In the genomic region with DNA sequence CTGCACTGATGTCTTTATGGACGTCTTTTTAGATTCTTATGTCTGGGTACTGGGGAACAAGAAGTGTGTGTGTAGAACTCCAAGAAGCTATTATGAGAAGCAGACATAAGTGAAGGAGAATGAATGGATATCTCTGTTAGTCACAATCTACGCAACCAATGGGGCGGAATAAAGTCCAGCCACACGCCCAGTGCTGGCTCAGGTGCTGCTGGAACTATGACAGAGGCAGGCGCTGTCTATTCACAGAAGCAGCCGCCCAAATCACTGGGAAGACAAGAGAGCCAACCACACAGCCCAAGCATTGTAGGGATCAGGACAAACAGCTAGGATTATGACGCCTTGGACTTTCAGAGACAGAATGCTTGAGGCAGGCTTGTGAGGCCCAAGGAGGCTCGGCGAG, we compare ENCODE assay signal across 12 cellular contexts. TPM values are rescaled to one million over a fixed set of nuclear protein-coding genes. Genes with fewer than 3 reads are reported as not detected.
DNase-seq lines count a peak whose midpoint lies in the region; ATAC-seq, FAIRE-seq and TF ChIP-seq lines count a peak whose summit lies in the region.
"Had no signal": no experiment of that assay in that cellular context is flagged by ENCODE, and none has a peak within 500 bp of the region (broad histone marks: within the 10 kb centered on the region; RNA-seq: fewer than 3 reads in every experiment).

No MANE protein-coding gene starts in this region.

- no peaks in the 10 kb centered on the region for H3K27me3 ChIP-seq in HepG2 (ENCODE audit: control insufficient read depth in 1 of 2, insufficient read depth in 2 of 2, low read length in 2 of 2)
- no peaks in the 10 kb centered on the region for H3K27me3 ChIP-seq in upper lobe of left lung
- H3K27me3 ChIP-seq: esophagus muscularis mucosa had no signal

- H3K9ac ChIP-seq in HepG2 (ENCODE audit: insufficient read depth, low read depth, low read length), result no peak overlapping the region

- H3K4me1 Mint-ChIP-seq in activated naive CD4-positive, alpha-beta T cell treated with anti-CD3 and anti-CD28 coated beads for 36 hours (ENCODE audit: low read depth), result peaks cover 67% of the 10 kb centered on the region
- H3K4me1 Mint-ChIP-seq in brain, result no peaks in the 10 kb centered on the region
- H3K4me1 Mint-ChIP-seq in stimulated activated memory B cell treated with anti-CD40 and anti-IgM and Interleukin-4, amounts not matched to agents 10 μg/mL and 1 μg/mL and 100 μg/mL, for 72 hours, result peaks cover 39% of the 10 kb centered on the region

- H3K4me3 Mint-ChIP-seq in activated naive CD4-positive, alpha-beta T cell treated with anti-CD3 and anti-CD28 coated beads for 36 hours, result no peak overlapping the region
- no peak overlapping the region for H3K4me3 Mint-ChIP-seq in brain
- H3K4me3 Mint-ChIP-seq in stimulated activated memory B cell treated with anti-CD40 and anti-IgM and Interleukin-4, amounts not matched to agents 10 μg/mL and 1 μg/mL and 100 μg/mL, for 72 hours, result no peak overlapping the region

- TF ChIP-seq EP300 in HepG2 (IDR thresholded peaks at IDR 0.05; ENCODE audit: low read depth in 2 of 2, low read length in 2 of 2) (no peak), HepG2 (CRISPR knock-in tag; IDR thresholded peaks at IDR 0.05; ENCODE audit: borderline replicate concordance) (no peak), upper lobe of left lung (IDR thresholded peaks at IDR 0.05) (no peak)

- no peaks in the 10 kb centered on the region for H3K27me3 Mint-ChIP-seq in activated naive CD4-positive, alpha-beta T cell treated with anti-CD3 and anti-CD28 coated beads for 36 hours (ENCODE audit: low read depth)
- no peaks in the 10 kb centered on the region for H3K27me3 Mint-ChIP-seq in brain
- H3K27me3 Mint-ChIP-seq in stimulated activated memory B cell treated with anti-CD40 and anti-IgM and Interleukin-4, amounts not matched to agents 10 μg/mL and 1 μg/mL and 100 μg/mL, for 72 hours, result no peaks in the 10 kb centered on the region

- no peak overlapping the region for H2AFZ ChIP-seq in HepG2 (ENCODE audit: low read length)

- no peak for TF ChIP-seq CTCF in brain (conservative IDR thresholded peaks at IDR 0.05)
- no peak for TF ChIP-seq CTCF in HepG2 (CRISPR knock-in tag; IDR thresholded peaks at IDR 0.05)
- TF ChIP-seq CTCF in upper lobe of left lung (IDR thresholded peaks at IDR 0.05), result no peak
- TF ChIP-seq CTCF in foreskin fibroblast (IDR thresholded peaks at IDR 0.05; ENCODE audit: low read depth, low read length), result no peak

- no peak for ATAC-seq in activated naive CD4-positive, alpha-beta T cell treated with anti-CD3 and anti-CD28 coated beads, Interleukin-2, amount 50 U/mL, for 72 hours
- ATAC-seq in HepG2 (no peak), upper lobe of left lung (ENCODE audit: low FRiP score in 2 of 2) (no peak)
- ATAC-seq in stimulated activated memory B cell treated with anti-CD40 and anti-IgM and Interleukin-4, amounts not matched to agents 10 μg/mL and 1 μg/mL and 100 μg/mL, for 72 hours, result no peak

- intact Hi-C loops in activated naive CD4-positive, alpha-beta T cell treated with anti-CD3 and anti-CD28 coated beads for 36 hours (cut with micrococcal nuclease), result no loop called here
- intact Hi-C loops in HepG2 (cut with micrococcal nuclease; ENCODE audit: unreplicated experiment), result no loop called here

- H3K27ac ChIP-seq in HepG2 (ENCODE audit: extremely low read length, insufficient read depth, low read length), result no peak overlapping the region
- peak overlapping the region in 3 of 4 donors; percentile 15 to 67 (median 56) for H3K27ac ChIP-seq in upper lobe of left lung
- H3K27ac ChIP-seq: esophagus muscularis mucosa had no signal

- no peaks in the 10 kb centered on the region for H4K20me1 ChIP-seq in HepG2 (ENCODE audit: insufficient read depth, low read length)

- no peak for DNase-seq in activated naive CD4-positive, alpha-beta T cell treated with anti-CD3 and anti-CD28 coated beads, Interleukin-2, amount 50 U/mL, for 72 hours (ENCODE audit: low spot score in 2 of 2)
- DNase-seq in activated naive CD4-positive, alpha-beta T cell treated with anti-CD3 and anti-CD28 coated beads for 36 hours, result no peak
- DNase-seq in HepG2 (ENCODE audit: low spot score) (no peak), upper lobe of left lung (peak in 1 of 2 donors; percentile 20), SW480 (ENCODE audit: low spot score) (no peak), foreskin fibroblast (no peak)
- DNase-seq: DMS79 treated with DMSO at 0.1 percent for 48 hours, KG1, NCI-H1694 had no signal

- POLR2A ChIA-PET in HepG2 (lab: Yijun Ruan, JAX), result interaction anchor here (1.1 to 2.3 kb wide), 7 partner anchors 10 to 81 kb away, joined by 3 to 24 read pairs (median 13); a partner anchor contains a TSS

- H3K4me3 ChIP-seq in HepG2 (replicated peaks in 1 of 3; ENCODE audit: insufficient read depth in 1 of 3, low read depth in 2 of 3, low read length in 3 of 3), result no peak overlapping the region
- no peak overlapping the region for H3K4me3 ChIP-seq in upper lobe of left lung
- H3K4me3 ChIP-seq in foreskin fibroblast (ENCODE audit: low read depth in 1 of 2, low read length in 2 of 2), result no peak overlapping the region
- H3K4me3 ChIP-seq: esophagus muscularis mucosa had no signal

- H3K79me2 ChIP-seq in HepG2 (ENCODE audit: insufficient read depth, low read length), result no peaks in the 10 kb centered on the region

- CTCF ChIA-PET in activated naive CD4-positive, alpha-beta T cell treated with anti-CD3 and anti-CD28 coated beads for 36 hours (lab: Charles Lee), result interaction anchor here (0.9 to 9.3 kb wide), 20 partner anchors 10 to 218 kb away, joined by 3 to 189 read pairs (median 6); a partner anchor contains a TSS
- CTCF ChIA-PET in HepG2 (lab: Yijun Ruan, JAX; ENCODE audit: low intra/inter-chr PET ratio, low total read pairs), result interaction anchor here (1.5 to 3.4 kb wide), 2 partner anchors 36 to 69 kb away, joined by 4 to 67 read pairs; no protein-coding TSS in a partner anchor

- H3K4me2 ChIP-seq in HepG2 (ENCODE audit: low read depth, low read length), result no peak overlapping the region

- no peak for TF ChIP-seq RAD21 in HepG2 (CRISPR knock-in tag; IDR thresholded peaks at IDR 0.05)

- peaks cover 14% of the 10 kb centered on the region for H3K4me1 ChIP-seq in HepG2 (ENCODE audit: insufficient read depth, low read length)
- peaks cover 0 to 16% (median 4%) of the 10 kb centered on the region in 4 donors for H3K4me1 ChIP-seq in upper lobe of left lung
- H3K4me1 ChIP-seq: esophagus muscularis mucosa had no signal

- BruUV-seq in HepG2 (replicated peaks; lab: Mats Ljungman, UMichigan), result no TSS peak

- no peak for FAIRE-seq in HepG2 (lab: Jason Lieb, UNC)

- in situ Hi-C loops in HepG2 (cut with HindIII; ENCODE audit: extremely low pct_ligation_motif_present, low pct_unique_long_range_greater_than_20kb), result loop anchor here (5.0 to 10.0 kb wide), 2 partner anchors 68 to 220 kb away; a partner anchor contains a TSS

- H3K36me3 ChIP-seq in HepG2 (replicated peaks in 1 of 2; ENCODE audit: control insufficient read depth in 1 of 2, insufficient read depth in 2 of 2, low read length in 2 of 2) (peaks cover 18 to 76% of the 10 kb centered on the region in 2 experiments; a peak in 4 of 5 replicates), upper lobe of left lung (peaks cover 15 to 75% (median 37%) of the 10 kb centered on the region in 4 donors)

- H3K9me3 ChIP-seq in HepG2 (ENCODE audit: low read length) (peaks cover 4% of the 10 kb centered on the region), upper lobe of left lung (peaks cover 0 to 8% (median 2%) of the 10 kb centered on the region in 4 donors)

- no peak for TF ChIP-seq POLR2A in HepG2 (IDR thresholded peaks at IDR 0.05; ENCODE audit: insufficient read depth in 1 of 2, low read depth in 2 of 2, low read length in 2 of 2)
- no peak for TF ChIP-seq POLR2A in upper lobe of left lung (IDR thresholded peaks at IDR 0.05)

- H3K9me3 Mint-ChIP-seq in activated naive CD4-positive, alpha-beta T cell treated with anti-CD3 and anti-CD28 coated beads, Interleukin-2, amount 50 U/mL, for 72 hours, result peaks cover 6 to 11% of the 10 kb centered on the region in 2 donors
- H3K9me3 Mint-ChIP-seq in activated naive CD4-positive, alpha-beta T cell treated with anti-CD3 and anti-CD28 coated beads for 36 hours, result peaks cover 10% of the 10 kb centered on the region
- peaks cover 6 to 13% (median 11%) of the 10 kb centered on the region in 5 experiments for H3K9me3 Mint-ChIP-seq in brain
- peaks cover 7% of the 10 kb centered on the region for H3K9me3 Mint-ChIP-seq in stimulated activated memory B cell treated with anti-CD40 and anti-IgM and Interleukin-4, amounts not matched to agents 10 μg/mL and 1 μg/mL and 100 μg/mL, for 72 hours

- peaks cover 46 to 50% of the 10 kb centered on the region in 2 donors for H3K36me3 Mint-ChIP-seq in activated naive CD4-positive, alpha-beta T cell treated with anti-CD3 and anti-CD28 coated beads, Interleukin-2, amount 50 U/mL, for 72 hours
- peaks cover 36% of the 10 kb centered on the region for H3K36me3 Mint-ChIP-seq in activated naive CD4-positive, alpha-beta T cell treated with anti-CD3 and anti-CD28 coated beads for 36 hours (ENCODE audit: low read depth)
- H3K36me3 Mint-ChIP-seq in brain, result peaks cover 55% of the 10 kb centered on the region
- H3K36me3 Mint-ChIP-seq in stimulated activated memory B cell treated with anti-CD40 and anti-IgM and Interleukin-4, amounts not matched to agents 10 μg/mL and 1 μg/mL and 100 μg/mL, for 72 hours, result peaks cover 60% of the 10 kb centered on the region

- peak overlapping the region; percentile 23 to 82 for H3K27ac Mint-ChIP-seq in activated naive CD4-positive, alpha-beta T cell treated with anti-CD3 and anti-CD28 coated beads, Interleukin-2, amount 50 U/mL, for 72 hours
- no peak overlapping the region for H3K27ac Mint-ChIP-seq in activated naive CD4-positive, alpha-beta T cell treated with anti-CD3 and anti-CD28 coated beads for 36 hours
- H3K27ac Mint-ChIP-seq in brain, result peak overlapping the region in 3 of 5 experiments; percentile 21 to 69 (median 62)
- H3K27ac Mint-ChIP-seq in stimulated activated memory B cell treated with anti-CD40 and anti-IgM and Interleukin-4, amounts not matched to agents 10 μg/mL and 1 μg/mL and 100 μg/mL, for 72 hours, result no peak overlapping the region

- 93% methylated on average over 9 of the region's 9 CpGs for WGBS in HepG2 (ENCODE audit: low lambda C conversion rate)
- 85 to 86% methylated on average over 9 of the region's 9 CpGs for WGBS in upper lobe of left lung, 2 donors

RNA-seq across cellular contexts. Expression of a gene that starts 43.9 kb away (rescaled TPM):
- 10 to 100 TPM; 21.9 to 45.2 TPM for total RNA-seq in activated naive CD4-positive, alpha-beta T cell treated with anti-CD3 and anti-CD28 coated beads, Interleukin-2, amount 50 U/mL, for 72 hours
- total RNA-seq in activated naive CD4-positive, alpha-beta T cell treated with anti-CD3 and anti-CD28 coated beads for 36 hours, result 10 to 100 TPM; 41.6 to 41.9 TPM
- polyA plus RNA-seq in brain (ENCODE audit: insufficient read depth, low read depth, low replicate concordance), result 25.2 TPM
- total RNA-seq in HepG2 (2016; rRNA removed; fragmentation: Illumina TruSeq; extraction: Trizol), result 7.9 and 10.9 TPM in 2 replicates
- 4.1 and 5.7 TPM in 2 replicates for total RNA-seq in HepG2 (2016; cell fraction: cytosol; rRNA removed; fragmentation: Illumina TruSeq; extraction: Trizol; ENCODE audit: low read depth)
- total RNA-seq in HepG2 (2016; cell fraction: insoluble cytoplasmic fraction; rRNA removed; fragmentation: Illumina TruSeq; extraction: Trizol), result 9.4 and 10.9 TPM in 2 replicates
- total RNA-seq in HepG2 (2016; cell fraction: membrane; rRNA removed; fragmentation: Illumina TruSeq; extraction: Trizol), result 8.3 and 9.3 TPM in 2 replicates
- total RNA-seq in HepG2 (2016; cell fraction: nucleus; rRNA removed; fragmentation: Illumina TruSeq; extraction: Trizol), result 7.4 and 8.7 TPM in 2 replicates
- polyA plus RNA-seq in HepG2 (2011; rRNA removed), result 20.8 and 21.4 TPM in 2 replicates
- polyA plus RNA-seq in HepG2 (2011; cell fraction: cytosol; rRNA removed), result 25.1 and 29.5 TPM in 2 replicates
- 10.1 and 10.2 TPM in 2 replicates for polyA plus RNA-seq in HepG2 (2011; cell fraction: nucleus; rRNA removed)
- polyA plus RNA-seq in HepG2 (2012), result 6.0 and 8.9 TPM in 2 replicates
- polyA plus RNA-seq in HepG2 (2016; cell fraction: cytosol; fragmentation: Illumina TruSeq; extraction: Trizol; ENCODE audit: low read depth), result 3.9 and 5.8 TPM in 2 replicates
- 7.5 and 8.3 TPM in 2 replicates for polyA plus RNA-seq in HepG2 (2016; cell fraction: insoluble cytoplasmic fraction; fragmentation: Illumina TruSeq; extraction: Trizol; ENCODE audit: low read depth)
- polyA plus RNA-seq in HepG2 (2016; cell fraction: membrane; fragmentation: Illumina TruSeq; extraction: Trizol; ENCODE audit: low read depth), result 5.9 and 6.9 TPM in 2 replicates
- 11.9 and 12.3 TPM in 2 replicates for polyA plus RNA-seq in HepG2 (2016; cell fraction: nucleus; fragmentation: Illumina TruSeq; extraction: Trizol; ENCODE audit: insufficient read depth, low read depth)
- 1.3 and 35.6 TPM in 2 replicates for polyA minus RNA-seq in HepG2 (2011; rRNA and poly(A)+ RNA removed; ENCODE audit: low replicate concordance)
- 6.6 and 7.4 TPM in 2 replicates for polyA minus RNA-seq in HepG2 (2011; cell fraction: cytosol; rRNA and poly(A)+ RNA removed)
- 4.2 and 7.6 TPM in 2 replicates for polyA minus RNA-seq in HepG2 (2011; cell fraction: nucleus; rRNA and poly(A)+ RNA removed)
- 100 to 1,000 TPM in 3 of 6 donors, 10 to 100 TPM in 3; 27.2 to 114 (median 82.0) TPM for total RNA-seq in upper lobe of left lung

Comparison
In these comparisons a context has a peak if more than half of its experiments do, and no peak if none do; other contexts are left out.
1. H3K27ac Mint-ChIP-seq: peak in activated naive CD4-positive, alpha-beta T cell treated with anti-CD3 and anti-CD28 coated beads, Interleukin-2, amount 50 U/mL, for 72 hours (2 of 2) and brain (3 of 5); none in activated naive CD4-positive, alpha-beta T cell treated with anti-CD3 and anti-CD28 coated beads for 36 hours (single experiment) and stimulated activated memory B cell treated with anti-CD40 and anti-IgM and Interleukin-4, amounts not matched to agents 10 μg/mL and 1 μg/mL and 100 μg/mL, for 72 hours (single experiment).